13 cellular contexts compared by ENCODE assay signal in genomic region chr16:9645911-9646310, GRCh38.
A peak's percentile ranks its signal among the peaks of the same experiment; 100 is the strongest.
DNase-seq lines count a peak whose midpoint lies in the region; TF ChIP-seq lines count a peak whose summit lies in the region.
"Had no signal": no experiment of that assay in that cellular context is flagged by ENCODE, and none has a peak within 500 bp of the region (broad histone marks: within the 10 kb centered on the region; RNA-seq: fewer than 3 reads in every experiment).

No MANE protein-coding gene starts in this region.

- POLR2A ChIA-PET in CD4-positive, alpha-beta memory T cell (lab: Charles Lee; ENCODE audit: partially characterized antibody): no interaction called here

- peak; percentile 10 for TF ChIP-seq CTCF in Calu3 (IDR thresholded peaks at IDR 0.05; ENCODE audit: unreplicated experiment)
- TF ChIP-seq CTCF in retinal pigment epithelial cell (conservative IDR thresholded peaks at IDR 0.05; ENCODE audit: low read depth, low read length): peak; percentile 13

- no peaks in the 10 kb centered on the region for H3K9me3 ChIP-seq in CD4-positive, alpha-beta memory T cell (ENCODE audit: control insufficient read depth in 1 of 2, low read length in 2 of 2)

- no peaks in the 10 kb centered on the region for H3K36me3 Mint-ChIP-seq in Calu3 (ENCODE audit: insufficient read depth, unreplicated experiment)
- H3K36me3 Mint-ChIP-seq in CD4-positive, alpha-beta memory T cell: no peaks in the 10 kb centered on the region
- H3K36me3 Mint-ChIP-seq: CD14-positive monocyte; CD8-positive, alpha-beta memory T cell had no signal

- intact Hi-C loops in Calu3 (cut with micrococcal nuclease; ENCODE audit: unreplicated experiment): loop anchor here (1.0 to 5.0 kb wide), 6 partner anchors 61 to 861 kb away; no protein-coding TSS in a partner anchor
- intact Hi-C loops in CD4-positive, alpha-beta memory T cell (cut with micrococcal nuclease): no loop called here

- no peaks in the 10 kb centered on the region for H3K27me3 ChIP-seq in CD4-positive, alpha-beta memory T cell (ENCODE audit: insufficient read depth, low read length)

- DNase-seq in Calu3: no peak
- peak; percentile 1 for DNase-seq in NAMALWA (ENCODE audit: low spot score)
- DNase-seq in cerebellum (ENCODE audit: low spot score): peak; percentile 5
- DNase-seq in retinal pigment epithelial cell (ENCODE audit: low read depth): no peak
- DNase-seq in NCI-H345 (lab: John Stamatoyannopoulos, UW): no peak
- DNase-seq in activated CD4-positive, alpha-beta T cell treated with anti-CD3 and anti-CD28 coated beads, Interleukin-2, amount 50 U/mL, for 48 hours: no peak
- no peak for DNase-seq in CD4-positive, alpha-beta memory T cell
- DNase-seq: CD8-positive, alpha-beta memory T cell; DMS 273 treated with DMSO at 0.1 percent for 48 hours; IMR-90; KBM-7 had no signal

- H3K27me3 Mint-ChIP-seq in Calu3 (ENCODE audit: unreplicated experiment): no peaks in the 10 kb centered on the region
- peaks cover 0 to 3% of the 10 kb centered on the region in 2 donors for H3K27me3 Mint-ChIP-seq in CD4-positive, alpha-beta memory T cell

- H3K27ac Mint-ChIP-seq in Calu3 (ENCODE audit: unreplicated experiment): no peak overlapping the region
- no peak overlapping the region for H3K27ac Mint-ChIP-seq in CD4-positive, alpha-beta memory T cell

- H3K27ac ChIP-seq in CD4-positive, alpha-beta memory T cell (ENCODE audit: low read depth, low read length): no peak overlapping the region
- H3K27ac ChIP-seq: 22Rv1 had no signal

- H3K4me3 ChIP-seq in retinal pigment epithelial cell (ENCODE audit: low read length): no peak overlapping the region
- no peak overlapping the region for H3K4me3 ChIP-seq in CD4-positive, alpha-beta memory T cell (ENCODE audit: low read length in 2 of 2)

- no TSS peak for BruUV-seq in Calu3 (replicated peaks; lab: Mats Ljungman, UMichigan)

- H3K9me3 Mint-ChIP-seq in Calu3 (ENCODE audit: low read depth, unreplicated experiment): no peaks in the 10 kb centered on the region
- peaks cover 0 to 3% (median 0%) of the 10 kb centered on the region in 8 donors for H3K9me3 Mint-ChIP-seq in CD4-positive, alpha-beta memory T cell
- H3K9me3 Mint-ChIP-seq: CD14-positive monocyte had no signal

- H3K4me1 ChIP-seq in CD4-positive, alpha-beta memory T cell (ENCODE audit: insufficient read depth, low read length): no peaks in the 10 kb centered on the region

- peaks cover 13% of the 10 kb centered on the region for H3K4me1 Mint-ChIP-seq in Calu3 (ENCODE audit: low read depth, unreplicated experiment)
- no peaks in the 10 kb centered on the region for H3K4me1 Mint-ChIP-seq in CD4-positive, alpha-beta memory T cell
- H3K4me1 Mint-ChIP-seq: CD14-positive monocyte; CD8-positive, alpha-beta memory T cell had no signal

- H3K4me3 Mint-ChIP-seq in Calu3 (ENCODE audit: low read depth, unreplicated experiment): no peak overlapping the region
- no peak overlapping the region for H3K4me3 Mint-ChIP-seq in CD4-positive, alpha-beta memory T cell
- H3K4me3 Mint-ChIP-seq: CD14-positive monocyte; CD8-positive, alpha-beta memory T cell had no signal

- CTCF ChIA-PET in Calu3 (lab: Charles Lee): no interaction called here
- CTCF ChIA-PET in CD4-positive, alpha-beta memory T cell (lab: Charles Lee; ENCODE audit: partially characterized antibody): no interaction called here

- H3K36me3 ChIP-seq in CD4-positive, alpha-beta memory T cell (ENCODE audit: insufficient read depth, low read length): no peaks in the 10 kb centered on the region

Comparison
In these comparisons a context has a peak if more than half of its experiments do, and no peak if none do; other contexts are left out.
1. DNase-seq: peak in NAMALWA (single experiment) and cerebellum (single experiment); none in Calu3 (single experiment), retinal pigment epithelial cell (single experiment), NCI-H345 (single experiment), activated CD4-positive, alpha-beta T cell treated with anti-CD3 and anti-CD28 coated beads, Interleukin-2, amount 50 U/mL, for 48 hours (0 of 2) and CD4-positive, alpha-beta memory T cell (0 of 5).